ENCODE assay signal across 8 cellular contexts in genomic region chr5:174951151-174951780, GRCh38.
A peak's percentile ranks its signal among the peaks of the same experiment; 100 is the strongest.
DNase-seq lines count a peak whose midpoint lies in the region; ATAC-seq lines count a peak whose summit lies in the region.

No MANE protein-coding gene starts in this region.

- no peaks in the 10 kb centered on the region for H3K36me3 Mint-ChIP-seq in activated naive CD4-positive, alpha-beta T cell treated with anti-CD3 and anti-CD28 coated beads, Interleukin-2, amount 50 U/mL, for 72 hours

- H3K9me3 Mint-ChIP-seq in activated naive CD4-positive, alpha-beta T cell treated with anti-CD3 and anti-CD28 coated beads, Interleukin-2, amount 50 U/mL, for 72 hours, result no peaks in the 10 kb centered on the region

- peak; percentile 75 for ATAC-seq in GM21381 (IDR thresholded peaks at IDR 0.05; ENCODE audit: unreplicated experiment)
- peak; percentile 73 to 82 for ATAC-seq in activated naive CD4-positive, alpha-beta T cell treated with anti-CD3 and anti-CD28 coated beads, Interleukin-2, amount 50 U/mL, for 72 hours
- ATAC-seq in Right ventricle myocardium superior (ENCODE audit: poor library complexity), result peak; percentile 88
- ATAC-seq in GM18873 (IDR thresholded peaks at IDR 0.05; ENCODE audit: low FRiP score, unreplicated experiment), result no peak

- no peak overlapping the region for H3K27ac Mint-ChIP-seq in activated naive CD4-positive, alpha-beta T cell treated with anti-CD3 and anti-CD28 coated beads, Interleukin-2, amount 50 U/mL, for 72 hours

- intact Hi-C loops in Right ventricle myocardium superior (cut with DNase I), result no loop called here

- DNase-seq in COLO829 (ENCODE audit: low spot score) (peak; percentile 48), LoVo (ENCODE audit: low spot score) (peak; percentile 73), SHP77 treated with DMSO at 0.1 percent for 48 hours (lab: John Stamatoyannopoulos, UW) (peak; percentile 21), Right ventricle myocardium superior (no peak), putamen (ENCODE audit: low spot score) (peak; percentile 75)
- DNase-seq in activated naive CD4-positive, alpha-beta T cell treated with anti-CD3 and anti-CD28 coated beads, Interleukin-2, amount 50 U/mL, for 72 hours (ENCODE audit: low spot score in 2 of 2), result peak in 1 of 2 donors; percentile 63
